ENCODE assay signal across 23 cellular contexts in the genomic region with DNA sequence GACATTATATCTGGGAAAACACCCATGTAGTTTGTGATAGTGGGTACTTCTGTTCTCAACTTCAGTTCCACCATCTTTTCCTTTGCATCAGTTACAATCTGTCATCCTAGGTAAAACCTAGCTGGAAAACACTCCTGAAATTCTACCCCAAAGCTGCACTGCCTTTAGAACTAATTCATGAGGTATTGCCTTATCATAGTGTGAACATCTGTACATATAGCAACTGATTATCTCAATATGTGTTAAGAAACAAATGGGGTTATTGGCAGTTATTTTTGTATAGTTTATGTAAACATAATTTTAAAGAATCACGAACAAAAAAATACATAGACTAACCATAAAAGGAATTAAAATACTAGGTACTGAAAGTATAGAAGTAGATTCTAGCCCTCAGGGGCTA.
"Had no signal": no experiment of that assay in that cellular context is flagged by ENCODE, and none has a peak within 500 bp of the region (broad histone marks: within the 10 kb centered on the region; RNA-seq: fewer than 3 reads in every experiment).

No MANE protein-coding gene starts in this region.

- H3K36me3 ChIP-seq: gastroesophageal sphincter, heart left ventricle, left lung, lower lobe of right lung had no signal

- H3K4me3 Mint-ChIP-seq: immature natural killer cell; mesothelial cell of epicardium; naive B cell; naive thymus-derived CD8-positive, alpha-beta T cell had no signal

- H3K36me3 Mint-ChIP-seq: mesothelial cell of epicardium; naive B cell; naive thymus-derived CD8-positive, alpha-beta T cell had no signal

- H3K4me1 Mint-ChIP-seq: immature natural killer cell; naive B cell; naive thymus-derived CD8-positive, alpha-beta T cell had no signal

- H3K9me3 ChIP-seq: gastroesophageal sphincter, heart left ventricle, left lung, lower lobe of right lung, mucosa of descending colon had no signal

- ATAC-seq: esophagus mucosa; foreskin keratinocyte; gastroesophageal sphincter; heart left ventricle; left cardiac atrium; left lung; left ventricle myocardium superior; lower lobe of right lung; mucosa of descending colon; naive thymus-derived CD8-positive, alpha-beta T cell had no signal

- H3K27ac Mint-ChIP-seq: immature natural killer cell; mesothelial cell of epicardium; naive B cell; naive thymus-derived CD8-positive, alpha-beta T cell had no signal

- H3K4me1 ChIP-seq: foreskin keratinocyte had no signal

- DNase-seq: dermis blood vessel endothelial cell; dorsolateral prefrontal cortex; effector CD4-positive, alpha-beta T cell; effector memory CD4-positive, alpha-beta T cell; foreskin keratinocyte; heart left ventricle; hypothalamus; immature natural killer cell; left cardiac atrium; left lung; left ventricle myocardium superior; lower lobe of right lung; mesenchymal stem cell; mucosa of descending colon; naive B cell; naive thymus-derived CD8-positive, alpha-beta T cell had no signal

- H3K27ac ChIP-seq: coronary artery, dorsolateral prefrontal cortex, foreskin keratinocyte, gastroesophageal sphincter, heart left ventricle, hepatocyte, left lung, lower lobe of right lung had no signal

- H3K79me2 ChIP-seq: hepatocyte had no signal

- H2AFZ ChIP-seq: hepatocyte had no signal

- H3K4me3 ChIP-seq: coronary artery, dorsolateral prefrontal cortex, gastroesophageal sphincter, heart left ventricle, hepatocyte, left lung, lower lobe of right lung, mucosa of descending colon had no signal

- H3K27me3 Mint-ChIP-seq: naive thymus-derived CD8-positive, alpha-beta T cell had no signal

- H3K27me3 ChIP-seq: dorsolateral prefrontal cortex, foreskin keratinocyte, gastroesophageal sphincter, heart left ventricle, hepatocyte, left lung had no signal

- H3K9me3 Mint-ChIP-seq: immature natural killer cell; mesothelial cell of epicardium; naive B cell; naive thymus-derived CD8-positive, alpha-beta T cell had no signal

- FAIRE-seq: endothelial cell of umbilical vein, keratinocyte had no signal

- H3K4me2 ChIP-seq: hepatocyte had no signal
